In genomic region chr1:167752219-167752985, GRCh38 we compare ENCODE assay signal across 9 cellular contexts. TPM values are rescaled to one million over a fixed set of nuclear protein-coding genes. Genes with fewer than 3 reads are reported as not detected.
A peak's percentile ranks its signal among the peaks of the same experiment; 100 is the strongest.
DNase-seq lines count a peak whose midpoint lies in the region; ATAC-seq, FAIRE-seq and TF ChIP-seq lines count a peak whose summit lies in the region.
"Had no signal": no experiment of that assay in that cellular context is flagged by ENCODE, and none has a peak within 500 bp of the region (broad histone marks: within the 10 kb centered on the region; RNA-seq: fewer than 3 reads in every experiment).

No MANE protein-coding gene starts in this region.

- TF ChIP-seq POLR2A in esophagus muscularis mucosa (IDR thresholded peaks at IDR 0.05; ENCODE audit: low read depth): no peak

- BruUV-seq in MCF 10A (replicated peaks; lab: Mats Ljungman, UMichigan): no TSS peak

- H3K4me3 ChIP-seq in GM12875 (ENCODE audit: low read depth, low read length) (peak overlapping the region; percentile 8), pancreas (no peak overlapping the region), esophagus muscularis mucosa (no peak overlapping the region)

- ATAC-seq in HG03378 (IDR thresholded peaks at IDR 0.05; ENCODE audit: unreplicated experiment) (peak; percentile 20), pancreas (peak; percentile 52 to 73 (median 59)), HG02763 (IDR thresholded peaks at IDR 0.05; ENCODE audit: unreplicated experiment) (no peak)

- CTCF ChIA-PET in MCF 10A (lab: Yijun Ruan, JAX): interaction anchor here (0.6 to 2.2 kb wide), 13 partner anchors 9 to 407 kb away, joined by 3 to 10 read pairs (median 4); partner anchors contain the start of gene MPZL1

- H3K4me1 ChIP-seq in pancreas (peaks cover 0 to 37% (median 7%) of the 10 kb centered on the region in 3 donors), esophagus muscularis mucosa (peaks cover 36 to 67% (median 59%) of the 10 kb centered on the region in 4 donors)

- peak overlapping the region in 2 of 4 donors; percentile 27 to 67 for H3K27ac ChIP-seq in pancreas
- peak overlapping the region in 1 of 4 donors; percentile 19 for H3K27ac ChIP-seq in esophagus muscularis mucosa (replicated peaks in 1 of 4)

- H3K4me1 Mint-ChIP-seq in MCF 10A (ENCODE audit: insufficient read depth, unreplicated experiment): peaks cover 41% of the 10 kb centered on the region

- intact Hi-C loops in MCF 10A (cut with micrococcal nuclease): no loop called here
- intact Hi-C loops in pancreas (cut with DNase I): no loop called here
- intact Hi-C loops in esophagus muscularis mucosa (cut with DNase I): no loop called here

- POLR2A ChIA-PET in MCF 10A (lab: Yijun Ruan, JAX): interaction anchor here (0.5 to 3.5 kb wide), 18 partner anchors 10 to 184 kb away, joined by 3 to 38 read pairs (median 5); partner anchors contain the start of genes DCAF6, MPC2 and MPZL1

- peak overlapping the region; percentile 94 for H3K27ac Mint-ChIP-seq in MCF 10A (ENCODE audit: low read depth, unreplicated experiment)

- H3K9me3 Mint-ChIP-seq in MCF 10A (ENCODE audit: unreplicated experiment): no peaks in the 10 kb centered on the region

- TF ChIP-seq EP300 in esophagus muscularis mucosa (IDR thresholded peaks at IDR 0.05): no peak

- TF ChIP-seq CTCF in GM12875 (IDR thresholded peaks at IDR 0.05; ENCODE audit: borderline replicate concordance, insufficient read depth, low read depth, low read length): no peak
- no peak for TF ChIP-seq CTCF in MCF 10A (IDR thresholded peaks at IDR 0.05; ENCODE audit: unreplicated experiment)
- TF ChIP-seq CTCF in pancreas (IDR thresholded peaks at IDR 0.05): no peak
- TF ChIP-seq CTCF in esophagus muscularis mucosa (IDR thresholded peaks at IDR 0.05): no peak

- H3K27me3 ChIP-seq in pancreas (no peaks in the 10 kb centered on the region), esophagus muscularis mucosa (no peaks in the 10 kb centered on the region)

- DNase-seq in MCF 10A (ENCODE audit: unreplicated experiment) (peak; percentile 36), pancreas (no peak), esophagus muscularis mucosa (ENCODE audit: extremely low spot score) (no peak), cortex of kidney (lab: John Stamatoyannopoulos, UW) (no peak), RKO (ENCODE audit: low spot score) (no peak)
- DNase-seq: activated CD8-positive, alpha-beta memory T cell treated with anti-CD3 and anti-CD28 coated beads for 24 hours had no signal

- H3K27me3 Mint-ChIP-seq in MCF 10A (ENCODE audit: insufficient read depth, unreplicated experiment): no peaks in the 10 kb centered on the region

- peaks cover 20% of the 10 kb centered on the region for H3K36me3 Mint-ChIP-seq in MCF 10A (ENCODE audit: insufficient read depth, unreplicated experiment)

- FAIRE-seq in pancreas (lab: Jason Lieb, UNC): no peak

- H3K36me3 ChIP-seq in pancreas (no peaks in the 10 kb centered on the region), esophagus muscularis mucosa (no peaks in the 10 kb centered on the region)

- H3K4me3 Mint-ChIP-seq in MCF 10A (ENCODE audit: unreplicated experiment): peak overlapping the region; percentile 40

- H3K9me3 ChIP-seq in pancreas (no peaks in the 10 kb centered on the region), esophagus muscularis mucosa (no peaks in the 10 kb centered on the region)

RNA-seq across cellular contexts. Expression of gene MPZL1, which starts 30.6 kb away (rescaled TPM):
- total RNA-seq in MCF 10A (2022) (164 and 169 TPM in 2 replicates), pancreas (10 to 100 TPM; 17.3 to 46.6 (median 23.5) TPM), esophagus muscularis mucosa (100 to 1,000 TPM in 2 of 4 donors, 10 to 100 TPM in 2; 72.7 to 130 (median 107) TPM)
- polyA plus RNA-seq in pancreas: 1 to 10 TPM; 6.3 to 9.3 TPM
